In genomic region chr1:16076003-16076870, GRCh38 we compare ENCODE assay signal across 1 cellular context.
A peak's percentile ranks its signal among the peaks of the same experiment; 100 is the strongest.
TF ChIP-seq lines count a peak whose summit lies in the region.

No MANE protein-coding gene starts in this region.

TF ChIP-seq in K562, 482 proteins besides CTCF, POLR2A, EP300 and RAD21 (continued from another document and continues in another):
- no peak for TF ChIP-seq ZNF609 (CRISPR knock-in tag; IDR thresholded peaks at IDR 0.05; ENCODE audit: borderline replicate concordance)
- TF ChIP-seq EGR1 (conservative IDR thresholded peaks at IDR 0.05) = no peak
- TF ChIP-seq CREB1 (IDR thresholded peaks at IDR 0.05) = peak; percentile 97
- peak; percentile 97 for TF ChIP-seq CREB1 (CRISPR knock-in tag; IDR thresholded peaks at IDR 0.05)
- TF ChIP-seq SMARCE1 (IDR thresholded peaks at IDR 0.05) = peak; percentile 69
- no peak for TF ChIP-seq CLOCK (CRISPR knock-in tag; IDR thresholded peaks at IDR 0.05; ENCODE audit: borderline replicate concordance)
- no peak for TF ChIP-seq CBFA2T3 (IDR thresholded peaks at IDR 0.05)
- TF ChIP-seq PRMT5 (CRISPR knock-in tag; IDR thresholded peaks at IDR 0.05) = no peak
- TF ChIP-seq ID3 (CRISPR knock-in tag; IDR thresholded peaks at IDR 0.05) = no peak
- no peak for TF ChIP-seq ID3 (tag; IDR thresholded peaks at IDR 0.05)
- TF ChIP-seq ZNF707 (CRISPR knock-in tag; conservative IDR thresholded peaks at IDR 0.05) = no peak
- TF ChIP-seq HDAC3 (IDR thresholded peaks at IDR 0.05; ENCODE audit: borderline replicate concordance, partially characterized antibody) = no peak
- no peak for TF ChIP-seq CBX2 (IDR thresholded peaks at IDR 0.05; ENCODE audit: insufficient read depth, low read length, poor library complexity, severe bottlenecking)
- TF ChIP-seq USF1 (CRISPR knock-in tag; IDR thresholded peaks at IDR 0.05) = peak; percentile 53
- no peak for TF ChIP-seq CHCHD3 (CRISPR knock-in tag; IDR thresholded peaks at IDR 0.05)
- no peak for TF ChIP-seq SMAD4 (CRISPR knock-in tag; conservative IDR thresholded peaks at IDR 0.05)
- no peak for TF ChIP-seq FOXO4 (CRISPR knock-in tag; IDR thresholded peaks at IDR 0.05)
- no peak for TF ChIP-seq POLR2AphosphoS2 (IDR thresholded peaks at IDR 0.05; ENCODE audit: low read length)
- peak; percentile 90 for TF ChIP-seq NFIC (IDR thresholded peaks at IDR 0.05)
- peak; percentile 91 for TF ChIP-seq JUN (IDR thresholded peaks at IDR 0.05; ENCODE audit: borderline replicate concordance, low read depth, low read length)
- TF ChIP-seq JUN (CRISPR knock-in tag; IDR thresholded peaks at IDR 0.05; ENCODE audit: borderline replicate concordance) = 0 out of 2 replicates have a peak, but pooled peaks have one; percentile 26
- TF ChIP-seq ARID2 (IDR thresholded peaks at IDR 0.05) = no peak
- TF ChIP-seq HDAC1 (IDR thresholded peaks at IDR 0.05) = no peak
- no peak for TF ChIP-seq NFYB (IDR thresholded peaks at IDR 0.05; ENCODE audit: extremely low read depth, insufficient read length)
- TF ChIP-seq NFATC3 (IDR thresholded peaks at IDR 0.05) = no peak
- TF ChIP-seq BACH1 (tag; IDR thresholded peaks at IDR 0.05) = no peak
- no peak for TF ChIP-seq SNRNP70 (optimal IDR thresholded peaks at IDR 0.05; ENCODE audit: low read depth, low read length)
- no peak for TF ChIP-seq ZNF121 (CRISPR knock-in tag; conservative IDR thresholded peaks at IDR 0.05)
- no peak for TF ChIP-seq TBP (optimal IDR thresholded peaks at IDR 0.05; ENCODE audit: low read depth, low read length)
- TF ChIP-seq MITF (IDR thresholded peaks at IDR 0.05) = no peak
- TF ChIP-seq PTBP1 (IDR thresholded peaks at IDR 0.05; ENCODE audit: low read depth, low read length) = no peak
- no peak for TF ChIP-seq RBBP5 (IDR thresholded peaks at IDR 0.05; ENCODE audit: borderline replicate concordance, insufficient read depth, low read length, poor library complexity, severe bottlenecking)
- TF ChIP-seq BHLHE40 (IDR thresholded peaks at IDR 0.05; ENCODE audit: low read length) = peak; percentile 22; the same call in 1 of the 2 replicates
- TF ChIP-seq E2F1 (CRISPR knock-in tag; IDR thresholded peaks at IDR 0.05) = no peak
- TF ChIP-seq ATF7 (IDR thresholded peaks at IDR 0.05) = peak; percentile 42; the same call in 1 of the 2 replicates
- TF ChIP-seq NFIX (CRISPR knock-in tag; IDR thresholded peaks at IDR 0.05; ENCODE audit: low read depth) = no peak
- TF ChIP-seq KLF13 (tag; IDR thresholded peaks at IDR 0.05; ENCODE audit: borderline replicate concordance, low read depth) = no peak
- TF ChIP-seq RFX5 (IDR thresholded peaks at IDR 0.05; ENCODE audit: low read depth, low read length) = no peak
- no peak for TF ChIP-seq SMAD2 (IDR thresholded peaks at IDR 0.05; ENCODE audit: low read depth, low read length)
- no peak for TF ChIP-seq ZNF766 (CRISPR knock-in tag; conservative IDR thresholded peaks at IDR 0.05)
- 0 out of 4 replicates have a peak, but pooled peaks of 1 of the 2 experiments have one; percentile 25 for TF ChIP-seq KDM1A (IDR thresholded peaks at IDR 0.05)
- TF ChIP-seq RBM39 (optimal IDR thresholded peaks at IDR 0.05; ENCODE audit: low read depth, low read length) = no peak
- TF ChIP-seq TFAM (CRISPR knock-in tag; conservative IDR thresholded peaks at IDR 0.05) = no peak
- TF ChIP-seq E2F5 (CRISPR knock-in tag; IDR thresholded peaks at IDR 0.05) = no peak
- TF ChIP-seq MAFK (IDR thresholded peaks at IDR 0.05; ENCODE audit: low read length) = peak; percentile 19; the same call in 1 of the 2 replicates
- no peak for TF ChIP-seq PTRF (tag; IDR thresholded peaks at IDR 0.05)
- no peak for TF ChIP-seq U2AF1 (optimal IDR thresholded peaks at IDR 0.05; ENCODE audit: low read depth, low read length)
- peak; percentile 43; the same call in 1 of the 2 replicates for TF ChIP-seq SUPT5H (IDR thresholded peaks at IDR 0.05)
- TF ChIP-seq SMARCA4 (IDR thresholded peaks at IDR 0.05) = peak; percentile 49; the same call in 1 of the 2 replicates
- TF ChIP-seq ZNF174 (CRISPR knock-in tag; IDR thresholded peaks at IDR 0.05) = no peak
- no peak for TF ChIP-seq IRF2 (CRISPR knock-in tag; IDR thresholded peaks at IDR 0.05)
- no peak for TF ChIP-seq OTX1 (CRISPR knock-in tag; IDR thresholded peaks at IDR 0.05)
- no peak for TF ChIP-seq SIN3B (IDR thresholded peaks at IDR 0.05; ENCODE audit: low read depth)
- TF ChIP-seq TRIM25 (IDR thresholded peaks at IDR 0.05; ENCODE audit: borderline replicate concordance) = no peak
- TF ChIP-seq GATAD2B (IDR thresholded peaks at IDR 0.05; ENCODE audit: borderline replicate concordance) = no peak
- no peak for TF ChIP-seq ZC3H4 (CRISPR knock-in tag; IDR thresholded peaks at IDR 0.05; ENCODE audit: borderline replicate concordance)
- TF ChIP-seq GABPB2 (CRISPR knock-in tag; conservative IDR thresholded peaks at IDR 0.05) = no peak
- no peak for TF ChIP-seq ZNF699 (CRISPR knock-in tag; IDR thresholded peaks at IDR 0.05; ENCODE audit: insufficient replicate concordance)
- no peak for TF ChIP-seq NEUROD1 (IDR thresholded peaks at IDR 0.05; ENCODE audit: borderline replicate concordance, low read depth, low read length, partially characterized antibody)
- no peak for TF ChIP-seq HEY1 (CRISPR knock-in tag; IDR thresholded peaks at IDR 0.05; ENCODE audit: borderline replicate concordance)
- TF ChIP-seq ZNF695 (CRISPR knock-in tag; IDR thresholded peaks at IDR 0.05) = no peak
- TF ChIP-seq FOS (IDR thresholded peaks at IDR 0.05; ENCODE audit: extremely low read depth, insufficient read length) = peak; percentile 28
- TF ChIP-seq ZNF77 (CRISPR knock-in tag; IDR thresholded peaks at IDR 0.05) = no peak
- TF ChIP-seq CREM (IDR thresholded peaks at IDR 0.05; ENCODE audit: low read depth) = peak; percentile 97
